17 cellular contexts compared by ENCODE assay signal in the genomic region with DNA sequence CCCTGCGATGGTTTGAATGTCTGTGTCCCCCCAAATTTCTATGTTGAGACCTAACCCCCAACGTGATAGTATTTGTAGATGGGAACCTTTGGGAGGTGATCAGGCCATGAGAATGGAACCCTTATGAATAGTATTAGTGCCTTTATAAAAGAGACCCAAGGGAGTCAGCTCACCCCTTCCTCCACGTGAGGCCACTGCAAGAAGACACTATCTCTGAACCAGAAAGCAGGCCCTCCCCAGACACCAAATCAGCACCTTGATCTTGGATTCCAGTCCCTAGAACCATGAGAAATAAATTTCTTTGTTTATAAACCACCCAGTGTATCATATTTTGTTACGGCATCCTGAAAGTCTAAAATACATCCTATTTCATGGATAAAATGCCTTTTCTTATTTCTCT.
DNase-seq lines count a peak whose midpoint lies in the region; ATAC-seq and TF ChIP-seq lines count a peak whose summit lies in the region.
"Had no signal": no experiment of that assay in that cellular context is flagged by ENCODE, and none has a peak within 500 bp of the region (broad histone marks: within the 10 kb centered on the region; RNA-seq: fewer than 3 reads in every experiment).

No MANE protein-coding gene starts in this region.

- peaks cover 3 to 6% of the 10 kb centered on the region in 2 donors for H3K9me3 Mint-ChIP-seq in activated T-cell treated with anti-CD3 and anti-CD28 coated beads, Interleukin-2, amount 50 U/mL, for 72 hours
- H3K9me3 Mint-ChIP-seq in activated CD8-positive, alpha-beta T cell treated with anti-CD3 and anti-CD28 coated beads, Interleukin-2, amount 10 ng/mL, durations not matched to agents 7 days and 5 days (ENCODE audit: insufficient read depth) = no peaks in the 10 kb centered on the region
- H3K9me3 Mint-ChIP-seq in type B pancreatic cell = peaks cover 9% of the 10 kb centered on the region

- H3K36me3 Mint-ChIP-seq in activated T-cell treated with anti-CD3 and anti-CD28 coated beads, Interleukin-2, amount 50 U/mL, for 72 hours (ENCODE audit: insufficient read depth in 2 of 2) = peaks cover 3 to 9% of the 10 kb centered on the region in 2 donors
- H3K36me3 Mint-ChIP-seq in activated CD8-positive, alpha-beta T cell treated with anti-CD3 and anti-CD28 coated beads, Interleukin-2, amount 10 ng/mL, durations not matched to agents 7 days and 5 days (ENCODE audit: low read depth) = peaks cover 6% of the 10 kb centered on the region
- H3K36me3 Mint-ChIP-seq in type B pancreatic cell = no peaks in the 10 kb centered on the region

- no peak for DNase-seq in activated T-cell treated with anti-CD3 and anti-CD28 coated beads, Interleukin-2, amount 50 U/mL, for 72 hours
- DNase-seq in activated T-cell treated with anti-CD3 and anti-CD28 coated beads, Interleukin-2, amount 50 U/mL, for 1 hour = no peak
- no peak for DNase-seq in activated CD8-positive, alpha-beta T cell treated with anti-CD3 and anti-CD28 coated beads, Interleukin-2, amount 10 ng/mL, durations not matched to agents 7 days and 5 days
- DNase-seq in islet precursor cell = peak; percentile 18
- DNase-seq in type B pancreatic cell (ENCODE audit: extremely low spot score, unreplicated experiment) = peak; percentile 7
- no peak for DNase-seq in SIG-M5 treated with dmso at 0.1 percent for 504 hours (lab: John Stamatoyannopoulos, UW; ENCODE audit: unreplicated experiment)
- no peak for DNase-seq in GM10266 (ENCODE audit: extremely low spot score)
- DNase-seq in stimulated activated CD4-positive, alpha-beta T cell treated with anti-CD3 and anti-CD28 coated beads, Interleukin-2, amount 100 ng/mL, for 48 hours = no peak
- DNase-seq: ACHN, anterior cingulate cortex, hippocampal formation, left lung, NCI-H187, NCI-H524 treated with DMSO at 0.1 percent for 48 hours, T1000 had no signal

- H3K27me3 Mint-ChIP-seq in activated T-cell treated with anti-CD3 and anti-CD28 coated beads, Interleukin-2, amount 50 U/mL, for 72 hours (ENCODE audit: low read depth) = no peaks in the 10 kb centered on the region
- no peaks in the 10 kb centered on the region for H3K27me3 Mint-ChIP-seq in activated CD8-positive, alpha-beta T cell treated with anti-CD3 and anti-CD28 coated beads, Interleukin-2, amount 10 ng/mL, durations not matched to agents 7 days and 5 days (ENCODE audit: low read depth)
- no peaks in the 10 kb centered on the region for H3K27me3 Mint-ChIP-seq in type B pancreatic cell

- H3K4me3 Mint-ChIP-seq in activated T-cell treated with anti-CD3 and anti-CD28 coated beads, Interleukin-2, amount 50 U/mL, for 72 hours = peak overlapping the region; percentile 82 to 90
- peak overlapping the region; percentile 74 for H3K4me3 Mint-ChIP-seq in activated CD8-positive, alpha-beta T cell treated with anti-CD3 and anti-CD28 coated beads, Interleukin-2, amount 10 ng/mL, durations not matched to agents 7 days and 5 days
- no peak overlapping the region for H3K4me3 Mint-ChIP-seq in type B pancreatic cell

- POLR2A ChIA-PET in activated CD8-positive, alpha-beta T cell treated with anti-CD3 and anti-CD28 coated beads, Interleukin-2, amount 10 ng/mL, durations not matched to agents 7 days and 5 days (lab: Charles Lee) = interaction anchor here (1.0 to 3.4 kb wide), 2 partner anchors 8 to 14 kb away, joined by 6 to 25 read pairs; no protein-coding TSS in a partner anchor

- no peak for ATAC-seq in activated T-cell treated with anti-CD3 and anti-CD28 coated beads, Interleukin-2, amount 50 U/mL, for 72 hours (replicated peaks in 1 of 2)
- ATAC-seq in activated CD8-positive, alpha-beta T cell treated with anti-CD3 and anti-CD28 coated beads, Interleukin-2, amount 10 ng/mL, durations not matched to agents 7 days and 5 days = no peak
- ATAC-seq: HCT116, sciatic nerve had no signal

- H3K4me1 Mint-ChIP-seq in activated T-cell treated with anti-CD3 and anti-CD28 coated beads, Interleukin-2, amount 50 U/mL, for 72 hours (ENCODE audit: low read depth) = peaks cover 65% of the 10 kb centered on the region
- H3K4me1 Mint-ChIP-seq in activated CD8-positive, alpha-beta T cell treated with anti-CD3 and anti-CD28 coated beads, Interleukin-2, amount 10 ng/mL, durations not matched to agents 7 days and 5 days (ENCODE audit: low read depth) = peaks cover 43% of the 10 kb centered on the region
- H3K4me1 Mint-ChIP-seq in type B pancreatic cell (ENCODE audit: unreplicated experiment) = peaks cover 24% of the 10 kb centered on the region

- peak overlapping the region; percentile 100 for H3K27ac Mint-ChIP-seq in activated T-cell treated with anti-CD3 and anti-CD28 coated beads, Interleukin-2, amount 50 U/mL, for 72 hours
- H3K27ac Mint-ChIP-seq in activated CD8-positive, alpha-beta T cell treated with anti-CD3 and anti-CD28 coated beads, Interleukin-2, amount 10 ng/mL, durations not matched to agents 7 days and 5 days = peak overlapping the region; percentile 99
- H3K27ac Mint-ChIP-seq in type B pancreatic cell = no peak overlapping the region

- TF ChIP-seq CTCF in type B pancreatic cell (conservative IDR thresholded peaks at IDR 0.05) (no peak), GM10266 (IDR thresholded peaks at IDR 0.05; ENCODE audit: control insufficient read depth, insufficient read depth, low read depth, missing control alignments) (no peak)

- CTCF ChIA-PET in activated CD8-positive, alpha-beta T cell treated with anti-CD3 and anti-CD28 coated beads, Interleukin-2, amount 10 ng/mL, durations not matched to agents 7 days and 5 days (lab: Charles Lee) = interaction anchor here (3.4 kb wide), 1 partner anchor 9 kb away, joined by 31 read pairs; no protein-coding TSS in a partner anchor

Comparison
In these comparisons a context has a peak if more than half of its experiments do, and no peak if none do; other contexts are left out.
1. DNase-seq: peak in islet precursor cell (single experiment) and type B pancreatic cell (single experiment); none in activated T-cell treated with anti-CD3 and anti-CD28 coated beads, Interleukin-2, amount 50 U/mL, for 72 hours (0 of 2), activated T-cell treated with anti-CD3 and anti-CD28 coated beads, Interleukin-2, amount 50 U/mL, for 1 hour (single experiment), activated CD8-positive, alpha-beta T cell treated with anti-CD3 and anti-CD28 coated beads, Interleukin-2, amount 10 ng/mL, durations not matched to agents 7 days and 5 days (single experiment), SIG-M5 treated with dmso at 0.1 percent for 504 hours (single experiment), GM10266 (single experiment) and stimulated activated CD4-positive, alpha-beta T cell treated with anti-CD3 and anti-CD28 coated beads, Interleukin-2, amount 100 ng/mL, for 48 hours (0 of 2).